9 cellular contexts compared by ENCODE assay signal in genomic region chr1:11650331-11650991, GRCh38. TPM values are rescaled to one million over a fixed set of nuclear protein-coding genes. Genes with fewer than 3 reads are reported as not detected.
DNase-seq lines count a peak whose midpoint lies in the region; TF ChIP-seq lines count a peak whose summit lies in the region.
"Had no signal": no experiment of that assay in that cellular context is flagged by ENCODE, and none has a peak within 500 bp of the region (broad histone marks: within the 10 kb centered on the region; RNA-seq: fewer than 3 reads in every experiment).

No MANE protein-coding gene starts in this region.

- peaks cover 1% of the 10 kb centered on the region for H3K4me1 ChIP-seq in endodermal cell (ENCODE audit: control insufficient read depth, insufficient read depth, low read length)

- WGBS in endodermal cell (ENCODE audit: insufficient coverage in 1 of 2, insufficient read length in 1 of 2), 2 experiments, result 15 to 16% methylated on average over 6 to 47 of the region's 47 CpGs

- no peaks in the 10 kb centered on the region for H3K36me3 Mint-ChIP-seq in endodermal cell (ENCODE audit: low read depth)

- H3K4me3 Mint-ChIP-seq in endodermal cell, result peak overlapping the region; percentile 28

- TF ChIP-seq CTCF in endodermal cell (conservative IDR thresholded peaks at IDR 0.05), result peak; percentile 68

- H3K9ac ChIP-seq in endodermal cell (ENCODE audit: extremely low read depth, low read length, poor library complexity, severe bottlenecking), result no peak overlapping the region

- H3K27me3 Mint-ChIP-seq in endodermal cell (ENCODE audit: insufficient read depth), result peaks cover 48% of the 10 kb centered on the region

- H3K27ac Mint-ChIP-seq in endodermal cell, result no peak overlapping the region

- no peaks in the 10 kb centered on the region for H3K36me3 ChIP-seq in endodermal cell (ENCODE audit: control insufficient read depth, insufficient read depth, low read length)

- no peaks in the 10 kb centered on the region for H3K9me3 Mint-ChIP-seq in endodermal cell

- H3K4me1 Mint-ChIP-seq in endodermal cell, result peaks cover 2% of the 10 kb centered on the region

- H3K27ac ChIP-seq in endodermal cell (ENCODE audit: low read depth, low read length), result no peak overlapping the region
- H3K27ac ChIP-seq: C4-2B had no signal

- peaks cover 61% of the 10 kb centered on the region for H3K27me3 ChIP-seq in endodermal cell (ENCODE audit: control insufficient read depth, insufficient read depth, low read length, poor library complexity, severe bottlenecking)

- no peaks in the 10 kb centered on the region for H3K9me3 ChIP-seq in endodermal cell (ENCODE audit: control insufficient read depth, low read length)

- H3K4me3 ChIP-seq in endodermal cell (ENCODE audit: low read length), result no peak overlapping the region

- DNase-seq in NCI-H1694 treated with DMSO at 0.1 percent for 48 hours (lab: John Stamatoyannopoulos, UW), result peak; percentile 18
- no peak for DNase-seq in NCI-H1694 (lab: John Stamatoyannopoulos, UW)
- peak; percentile 30 for DNase-seq in NCI-H82 treated with DMSO at 0.1 percent for 48 hours (lab: John Stamatoyannopoulos, UW; ENCODE audit: unreplicated experiment)
- DNase-seq in activated CD8-positive, alpha-beta memory T cell treated with anti-CD3 and anti-CD28 coated beads for 48 hours (ENCODE audit: low read depth in 2 of 3, low spot score in 2 of 3), result peak; percentile 51 to 70 (median 66)
- DNase-seq in endodermal cell, result peak; percentile 90
- peak; percentile 61 for DNase-seq in middle frontal gyrus (ENCODE audit: extremely low spot score, low spot score)
- peak; percentile 78 for DNase-seq in stimulated activated CD8-positive, alpha-beta memory T cell treated with anti-CD3 and anti-CD28 coated beads, Interleukin-4, amount 100 ng/mL, for 24 hours (ENCODE audit: low read depth)
- no peak for DNase-seq in NCI-H2227 (lab: John Stamatoyannopoulos, UW; ENCODE audit: unreplicated experiment)

RNA-seq across cellular contexts. Expression of gene FBXO2, which starts 3.8 kb away (rescaled TPM):
- 10 to 100 TPM; 14.1 to 32.0 TPM for total RNA-seq in endodermal cell
- 6.0 TPM for polyA plus RNA-seq in endodermal cell (2013, experiment 1 of 2)
- polyA plus RNA-seq in endodermal cell (2013, experiment 2 of 2), result 4.3 TPM

RNA-seq across cellular contexts. Expression of gene FBXO44, which starts 4.2 kb away (rescaled TPM):
- total RNA-seq in endodermal cell, result 10 to 100 TPM; 29.1 to 39.1 TPM
- 23.4 TPM for polyA plus RNA-seq in endodermal cell (2013, experiment 1 of 2)
- 15.7 TPM for polyA plus RNA-seq in endodermal cell (2013, experiment 2 of 2)

RNA-seq across cellular contexts. Expression of gene FBXO6, which starts 13.5 kb away (rescaled TPM):
- total RNA-seq in endodermal cell, result 1 to 10 TPM; 2.7 to 4.1 TPM
- 2.8 TPM for polyA plus RNA-seq in endodermal cell (2013, experiment 1 of 2)
- polyA plus RNA-seq in endodermal cell (2013, experiment 2 of 2), result 2.0 TPM

RNA-seq across cellular contexts. Expression of gene MAD2L2, which starts 30.5 kb away (rescaled TPM):
- total RNA-seq in endodermal cell, result 100 to 1,000 TPM; 128 to 132 TPM
- 153 TPM for polyA plus RNA-seq in endodermal cell (2013, experiment 1 of 2)
- polyA plus RNA-seq in endodermal cell (2013, experiment 2 of 2), result 130 TPM

RNA-seq across cellular contexts. Expression of gene DRAXIN, which starts 41.0 kb away (rescaled TPM):
- total RNA-seq in endodermal cell, result 1 to 10 TPM; 5.4 to 6.0 TPM
- 42.1 TPM for polyA plus RNA-seq in endodermal cell (2013, experiment 1 of 2)
- polyA plus RNA-seq in endodermal cell (2013, experiment 2 of 2), result 39.2 TPM

Comparison
In these comparisons a context has a peak if more than half of its experiments do, and no peak if none do; other contexts are left out.
1. DNase-seq: peak in NCI-H1694 treated with DMSO at 0.1 percent for 48 hours (single experiment), NCI-H82 treated with DMSO at 0.1 percent for 48 hours (single experiment), activated CD8-positive, alpha-beta memory T cell treated with anti-CD3 and anti-CD28 coated beads for 48 hours (3 of 3), endodermal cell (single experiment), middle frontal gyrus (single experiment) and stimulated activated CD8-positive, alpha-beta memory T cell treated with anti-CD3 and anti-CD28 coated beads, Interleukin-4, amount 100 ng/mL, for 24 hours (single experiment); none in NCI-H1694 (single experiment) and NCI-H2227 (single experiment).